8 cellular contexts compared by ENCODE assay signal in the genomic region with DNA sequence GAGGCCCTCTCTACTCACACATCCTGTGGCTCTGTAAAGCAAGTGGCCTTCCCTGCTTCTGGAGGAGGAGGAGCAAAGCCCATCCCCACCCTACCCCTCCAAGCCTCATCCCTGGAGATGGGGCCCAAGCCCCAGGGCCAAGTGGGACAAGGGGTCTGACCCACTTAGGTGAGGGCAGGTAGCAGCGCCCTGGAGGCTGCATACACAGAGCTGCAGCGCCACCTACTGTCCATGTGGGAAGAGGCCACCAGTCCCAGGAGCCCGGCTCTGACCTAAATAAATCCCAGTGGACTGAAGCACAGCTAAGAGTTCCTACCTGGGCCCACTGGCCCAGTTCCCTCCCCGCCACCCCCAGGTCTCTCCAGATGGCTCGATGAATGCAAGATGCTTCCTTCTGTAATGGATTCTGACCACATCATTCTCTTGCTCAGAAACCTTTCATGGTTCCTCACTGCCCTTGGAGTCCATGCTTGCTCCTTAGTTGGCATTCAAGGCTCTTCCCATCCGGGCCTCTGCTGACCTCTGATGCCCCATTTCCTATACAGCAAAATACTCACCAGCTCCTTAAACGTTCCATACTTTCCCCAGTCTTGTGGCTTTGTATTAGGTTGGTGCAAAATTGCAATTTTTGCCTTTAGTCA.
DNase-seq lines count a peak whose midpoint lies in the region; ATAC-seq and TF ChIP-seq lines count a peak whose summit lies in the region.

No MANE protein-coding gene starts in this region.

- no peaks in the 10 kb centered on the region for H3K9me3 ChIP-seq in DND-41 (ENCODE audit: insufficient read depth, low read length, severe bottlenecking)

- no peak overlapping the region for H3K4me3 ChIP-seq in DND-41 (ENCODE audit: low read depth in 1 of 2, low read length in 2 of 2)

- H3K79me2 ChIP-seq in DND-41 (ENCODE audit: insufficient read depth, low read length) = no peaks in the 10 kb centered on the region

- peaks cover 25% of the 10 kb centered on the region for H3K27me3 ChIP-seq in DND-41 (ENCODE audit: insufficient read depth, low read length, poor library complexity)

- H4K20me1 ChIP-seq in DND-41 (ENCODE audit: insufficient read depth, low read length) = no peaks in the 10 kb centered on the region

- no peak overlapping the region for H2AFZ ChIP-seq in DND-41 (ENCODE audit: low read depth, low read length)

- ATAC-seq in DND-41 (ENCODE audit: insufficient read depth, low read depth) = peak; percentile 98
- ATAC-seq in HG02870 (IDR thresholded peaks at IDR 0.05; ENCODE audit: unreplicated experiment) = peak; percentile 71
- no peak for ATAC-seq in HG02970 (IDR thresholded peaks at IDR 0.05; ENCODE audit: low FRiP score, unreplicated experiment)

- TF ChIP-seq CTCF in DND-41 (IDR thresholded peaks at IDR 0.05; ENCODE audit: borderline replicate concordance, extremely low read depth, low read length, poor library complexity, severe bottlenecking) = peak; percentile 97

- H3K36me3 ChIP-seq in DND-41 (ENCODE audit: insufficient read depth, low read length) = no peaks in the 10 kb centered on the region

- H3K4me2 ChIP-seq in DND-41 (ENCODE audit: insufficient read depth, low read length) = no peak overlapping the region

- no peak overlapping the region for H3K27ac ChIP-seq in DND-41 (ENCODE audit: low read length)
- no peak overlapping the region for H3K27ac ChIP-seq in caudate nucleus (ENCODE audit: low read depth, low read length)

- no peak overlapping the region for H3K9ac ChIP-seq in DND-41 (ENCODE audit: low read depth, low read length)

- DNase-seq in DND-41 = peak; percentile 76
- peak; percentile 26 to 77 for DNase-seq in NCI-H446 (lab: John Stamatoyannopoulos, UW)
- DNase-seq in activated CD4-positive, CD25-positive, alpha-beta regulatory T cell treated with anti-CD3 and anti-CD28 coated beads, Interleukin-2, amount 50 U/mL, for 16 hours (ENCODE audit: low read depth, low spot score) = peak; percentile 69
- peak in 57 of 61 donors; percentile 21 to 79 (median 54) for DNase-seq in caudate nucleus (lab: John Stamatoyannopoulos, UW)
- DNase-seq in kidney glomerular epithelial cell (lab: John Stamatoyannopoulos, UW) = peak; percentile 46
- peak; percentile 73 for DNase-seq in stimulated activated CD4-positive, alpha-beta T cell treated with anti-CD3 and anti-CD28 coated beads, Interleukin-2, amount 100 ng/mL, for 4 hours (ENCODE audit: low read depth)

- H3K4me1 ChIP-seq in DND-41 (ENCODE audit: insufficient read depth, low read length) = no peaks in the 10 kb centered on the region
